Comparison of ENCODE assay signal across 21 cellular contexts in genomic region chr18:12491611-12492435, GRCh38.
"Had no signal": no experiment of that assay in that cellular context is flagged by ENCODE, and none has a peak within 500 bp of the region (broad histone marks: within the 10 kb centered on the region; RNA-seq: fewer than 3 reads in every experiment).

No MANE protein-coding gene starts in this region.

- H3K4me3 Mint-ChIP-seq: activated CD4-positive, alpha-beta memory T cell treated with anti-CD3 and anti-CD28 coated beads for 36 hours; activated naive CD8-positive, alpha-beta T cell treated with anti-CD3 and anti-CD28 coated beads, Interleukin-2, amount 10 ng/mL, durations not matched to agents 7 days and 5 days; immature natural killer cell; mesothelial cell of epicardium; naive thymus-derived CD8-positive, alpha-beta T cell; T-helper 1 cell treated with Interleukin-12 subunit alpha and Interleukin-12 subunit beta and Interleukin-4 antibody, amounts not matched to agents 30 μg/mL and 1 μg/mL, for 36 hours had no signal

- H3K27ac ChIP-seq: coronary artery, hepatocyte, psoas muscle, right atrium auricular region, upper lobe of right lung had no signal

- H3K9me3 Mint-ChIP-seq: activated CD4-positive, alpha-beta memory T cell treated with anti-CD3 and anti-CD28 coated beads for 36 hours; activated naive CD8-positive, alpha-beta T cell treated with anti-CD3 and anti-CD28 coated beads, Interleukin-2, amount 10 ng/mL, durations not matched to agents 7 days and 5 days; immature natural killer cell; naive thymus-derived CD8-positive, alpha-beta T cell; T-helper 1 cell treated with Interleukin-12 subunit alpha and Interleukin-12 subunit beta and Interleukin-4 antibody, amounts not matched to agents 30 μg/mL and 1 μg/mL, for 36 hours had no signal

- H3K4me1 Mint-ChIP-seq: activated naive CD8-positive, alpha-beta T cell treated with anti-CD3 and anti-CD28 coated beads, Interleukin-2, amount 10 ng/mL, durations not matched to agents 7 days and 5 days; immature natural killer cell; mesothelial cell of epicardium; naive thymus-derived CD8-positive, alpha-beta T cell had no signal

- H3K4me1 ChIP-seq: psoas muscle, right atrium auricular region, upper lobe of right lung had no signal

- H3K36me3 Mint-ChIP-seq: activated CD4-positive, alpha-beta memory T cell treated with anti-CD3 and anti-CD28 coated beads for 36 hours; activated naive CD8-positive, alpha-beta T cell treated with anti-CD3 and anti-CD28 coated beads, Interleukin-2, amount 10 ng/mL, durations not matched to agents 7 days and 5 days; naive thymus-derived CD8-positive, alpha-beta T cell had no signal

- H3K27ac Mint-ChIP-seq: activated CD4-positive, alpha-beta memory T cell treated with anti-CD3 and anti-CD28 coated beads for 36 hours; activated naive CD8-positive, alpha-beta T cell treated with anti-CD3 and anti-CD28 coated beads, Interleukin-2, amount 10 ng/mL, durations not matched to agents 7 days and 5 days; immature natural killer cell; naive thymus-derived CD8-positive, alpha-beta T cell; T-helper 1 cell treated with Interleukin-12 subunit alpha and Interleukin-12 subunit beta and Interleukin-4 antibody, amounts not matched to agents 30 μg/mL and 1 μg/mL, for 36 hours had no signal

- ATAC-seq: left lobe of liver; naive thymus-derived CD8-positive, alpha-beta T cell; psoas muscle; stimulated activated naive CD8-positive, alpha-beta T cell treated with anti-CD3 and anti-CD28 coated beads, Interleukin-15, Interleukin-2, amounts not matched to agents 100 U/mL and 50 U/mL, for 24 hours; upper lobe of right lung had no signal

- H3K27me3 Mint-ChIP-seq: activated CD4-positive, alpha-beta memory T cell treated with anti-CD3 and anti-CD28 coated beads for 36 hours; activated naive CD8-positive, alpha-beta T cell treated with anti-CD3 and anti-CD28 coated beads, Interleukin-2, amount 10 ng/mL, durations not matched to agents 7 days and 5 days had no signal

- H3K9me3 ChIP-seq: psoas muscle, right atrium auricular region, upper lobe of right lung had no signal

- H3K4me3 ChIP-seq: coronary artery, hepatocyte, psoas muscle, right atrium auricular region, upper lobe of right lung had no signal

- H3K79me2 ChIP-seq: hepatocyte had no signal

- DNase-seq: activated CD4-positive, alpha-beta memory T cell treated with anti-CD3 and anti-CD28 coated beads for 36 hours; activated CD4-positive, alpha-beta T cell treated with anti-CD3 and anti-CD28 coated beads for 48 hours; activated CD4-positive, CD25-positive, alpha-beta regulatory T cell; activated naive CD4-positive, alpha-beta T cell treated with Interleukin-2 at 50 U/mL for 16 hours; activated naive CD8-positive, alpha-beta T cell treated with anti-CD3 and anti-CD28 coated beads, Interleukin-2, amount 10 ng/mL, durations not matched to agents 7 days and 5 days; activated T-cell treated with anti-CD3 and anti-CD28 coated beads, Interleukin-2, amount 50 U/mL, for 48 hours; amygdala; cerebellar nuclear complex; foreskin melanocyte; immature natural killer cell; naive thymus-derived CD8-positive, alpha-beta T cell; psoas muscle; stimulated activated CD4-positive, alpha-beta T cell treated with anti-CD3 and anti-CD28 coated beads, Interleukin-4, amount 100 ng/mL, for 24 hours; stimulated activated naive CD8-positive, alpha-beta T cell treated with anti-CD3 and anti-CD28 coated beads, Interleukin-15, Interleukin-2, amounts not matched to agents 100 U/mL and 50 U/mL, for 24 hours; upper lobe of right lung had no signal

- H2AFZ ChIP-seq: hepatocyte had no signal

- H3K27me3 ChIP-seq: hepatocyte, right atrium auricular region, upper lobe of right lung had no signal

- H3K4me2 ChIP-seq: hepatocyte had no signal
